In genomic region chr6:33812669-33813068, GRCh38 we compare ENCODE assay signal across 10 cellular contexts. TPM values are rescaled to one million over a fixed set of nuclear protein-coding genes. Genes with fewer than 3 reads are reported as not detected.
DNase-seq lines count a peak whose midpoint lies in the region; ATAC-seq, FAIRE-seq and TF ChIP-seq lines count a peak whose summit lies in the region.
"Had no signal": no experiment of that assay in that cellular context is flagged by ENCODE, and none has a peak within 500 bp of the region (broad histone marks: within the 10 kb centered on the region; RNA-seq: fewer than 3 reads in every experiment).

No MANE protein-coding gene starts in this region.

- intact Hi-C loops in pancreas (cut with DNase I) = no loop called here

- no peaks in the 10 kb centered on the region for H3K36me3 ChIP-seq in pancreas

- H3K4me1 ChIP-seq in pancreas = no peaks in the 10 kb centered on the region

- ATAC-seq in pancreas (peak; percentile 55 to 89 (median 73)), GM18861 (IDR thresholded peaks at IDR 0.05; ENCODE audit: unreplicated experiment) (no peak), HG03442 (IDR thresholded peaks at IDR 0.05; ENCODE audit: unreplicated experiment) (no peak)
- ATAC-seq: naive thymus-derived CD4-positive, alpha-beta T cell; T-helper 17 cell had no signal

- DNase-seq in activated CD4-positive, alpha-beta T cell treated with anti-CD3 and anti-CD28 coated beads for 48 hours = peak; percentile 54
- DNase-seq in fibroblast of mammary gland (ENCODE audit: low read depth) (peak; percentile 40), pancreas (peak in 4 of 6 donors; percentile 19 to 74 (median 52)), ureter (ENCODE audit: low spot score) (no peak)

- no peak overlapping the region for H3K27ac ChIP-seq in pancreas

- no peak overlapping the region for H3K4me3 ChIP-seq in fibroblast of mammary gland (ENCODE audit: control insufficient read depth, low read depth, low read length)
- no peak overlapping the region for H3K4me3 ChIP-seq in pancreas

- TF ChIP-seq CTCF in GM12872 (IDR thresholded peaks at IDR 0.05; ENCODE audit: insufficient read depth, low read depth, low read length) (peak; percentile 46; the same call in 2 of the 3 replicates), LNCAP (IDR thresholded peaks at IDR 0.05) (peak; percentile 24; the same call in 1 of the 2 replicates), fibroblast of mammary gland (conservative IDR thresholded peaks at IDR 0.05; ENCODE audit: control insufficient read depth, insufficient read depth, low read depth, low read length) (peak; percentile 27), pancreas (IDR thresholded peaks at IDR 0.05) (peak in 2 of 4 donors; percentile 21 to 25)

- peaks cover 0 to 8% (median 0%) of the 10 kb centered on the region in 4 donors for H3K27me3 ChIP-seq in pancreas

- no peak for FAIRE-seq in pancreas (lab: Jason Lieb, UNC)

- 3 to 4% methylated on average over 11 of the region's 11 CpGs for WGBS in pancreas, 2 donors

- H3K9me3 ChIP-seq in pancreas = no peaks in the 10 kb centered on the region

RNA-seq across cellular contexts. Expression of gene MLN, which starts 8.9 kb away (rescaled TPM):
- total RNA-seq in pancreas = not detected
- not detected for polyA plus RNA-seq in pancreas
- not detected for total RNA-seq in ureter
- total RNA-seq: naive thymus-derived CD4-positive, alpha-beta T cell; T-helper 17 cell had no signal
- polyA plus RNA-seq: naive thymus-derived CD4-positive, alpha-beta T cell had no signal

RNA-seq across cellular contexts. Expression of gene LEMD2, which starts 23.7 kb away (rescaled TPM):
- 10 to 100 TPM; 23.4 to 34.5 (median 27.8) TPM for total RNA-seq in pancreas
- 10 to 100 TPM; 46.0 to 59.4 TPM for polyA plus RNA-seq in pancreas
- total RNA-seq in ureter = 71.0 TPM

Comparison
In these comparisons a context has a peak if more than half of its experiments do, and no peak if none do; other contexts are left out.
1. ATAC-seq: peak in pancreas (4 of 4); none in GM18861 (single experiment) and HG03442 (single experiment).